In the genomic region with DNA sequence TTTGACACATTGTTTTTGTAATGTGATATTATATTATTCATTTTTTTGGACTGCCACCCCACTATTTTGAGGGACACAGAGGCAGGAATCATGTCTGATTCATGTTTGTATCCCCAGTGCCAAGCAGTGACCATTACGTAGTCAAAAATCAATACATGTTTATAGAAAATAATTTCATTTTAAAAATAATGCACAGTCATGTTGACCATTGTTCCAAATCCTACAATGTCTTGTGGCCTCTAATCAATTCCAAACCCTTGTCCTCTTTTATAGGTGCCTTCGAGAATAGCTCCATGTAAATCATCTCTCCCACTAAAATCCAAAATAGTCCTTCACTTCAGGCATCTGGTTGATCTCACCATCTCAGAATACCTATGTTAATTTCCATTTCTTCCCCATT, we compare ENCODE assay signal across 35 cellular contexts.
"Had no signal": no experiment of that assay in that cellular context is flagged by ENCODE, and none has a peak within 500 bp of the region (broad histone marks: within the 10 kb centered on the region; RNA-seq: fewer than 3 reads in every experiment).

No MANE protein-coding gene starts in this region.

- DNase-seq: Kasumi-1, MG63, MM.1S, MV-4-11, NCI-H1048, NCI-H1092, NCI-H1092 treated with DMSO at 0.1 percent for 48 hours, NCI-H1105, NCI-H1105 treated with DMSO at 0.1 percent for 48 hours, NCI-H1417, NCI-H1417 treated with DMSO at 0.1 percent for 48 hours, NCI-H1436, NCI-H1436 treated with DMSO at 0.1 percent for 48 hours, NCI-H146, NCI-H1694, NCI-H1694 treated with DMSO at 0.1 percent for 48 hours, NCI-H187, NCI-H187 treated with DMSO at 0.1 percent for 48 hours, NCI-H1930, NCI-H2029, NCI-H2029 treated with DMSO at 0.1 percent for 48 hours, NCI-H2081, NCI-H2081 treated with DMSO at 0.1 percent for 48 hours, NCI-H2107, NCI-H2171, NCI-H2171 treated with DMSO at 0.1 percent for 48 hours, NCI-H2227 treated with DMSO at 0.1 percent for 48 hours, NCI-H226, NCI-H345, NCI-H446, NCI-H446 treated with DMSO at 0.1 percent for 48 hours, NCI-H510A, NCI-H510A treated with DMSO at 0.1 percent for 48 hours, NCI-H524, NCI-H524 treated with DMSO at 0.1 percent for 48 hours had no signal

- H3K4me3 ChIP-seq: MG63 had no signal

- H3K27me3 ChIP-seq: MG63 had no signal

- H3K9me3 ChIP-seq: MG63 had no signal

- H3K36me3 ChIP-seq: MG63 had no signal
